Comparison of ENCODE assay signal across 9 cellular contexts in the genomic region with DNA sequence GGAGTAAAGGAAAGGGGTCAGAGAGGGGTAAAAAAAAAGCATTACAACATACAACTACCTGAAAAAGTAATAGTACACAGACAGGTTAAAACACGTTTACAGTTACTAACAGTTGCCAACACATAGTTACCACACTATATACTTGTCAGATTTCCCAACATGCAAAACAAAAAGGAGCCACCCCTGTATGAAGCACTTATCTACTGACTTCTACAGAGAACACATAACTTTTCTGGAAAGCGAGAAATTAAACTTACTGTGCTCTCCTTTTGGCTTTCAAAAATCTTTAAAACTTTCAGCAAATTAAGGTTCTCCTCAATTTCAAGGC. TPM values are rescaled to one million over a fixed set of nuclear protein-coding genes. Genes with fewer than 3 reads are reported as not detected.
DNase-seq lines count a peak whose midpoint lies in the region; ATAC-seq, FAIRE-seq and TF ChIP-seq lines count a peak whose summit lies in the region.
"Had no signal": no experiment of that assay in that cellular context is flagged by ENCODE, and none has a peak within 500 bp of the region (broad histone marks: within the 10 kb centered on the region; RNA-seq: fewer than 3 reads in every experiment).

No MANE protein-coding gene starts in this region.

- H3K9me3 Mint-ChIP-seq in CD4-positive, CD25-positive, alpha-beta regulatory T cell: peaks cover 0 to 2% (median 0%) of the 10 kb centered on the region in 7 donors
- no peaks in the 10 kb centered on the region for H3K9me3 Mint-ChIP-seq in natural killer cell treated with Interleukin-12 subunit alpha and Interleukin-12 subunit beta and Interleukin-15 and Interleukin-18, amount 100 ng/mL, for 72 hours

- H3K36me3 ChIP-seq in CD4-positive, CD25-positive, alpha-beta regulatory T cell (ENCODE audit: control insufficient read depth, insufficient read depth, low read length): no peaks in the 10 kb centered on the region
- H3K36me3 ChIP-seq in Loucy (ENCODE audit: insufficient read depth, low read length) (no peaks in the 10 kb centered on the region), bronchial epithelial cell (ENCODE audit: control insufficient read depth, insufficient read depth, low read length) (no peaks in the 10 kb centered on the region)

- peak overlapping the region in 2 of 3 donors; percentile 95 to 97 for H3K27ac Mint-ChIP-seq in CD4-positive, CD25-positive, alpha-beta regulatory T cell
- peak overlapping the region; percentile 94 to 99 for H3K27ac Mint-ChIP-seq in natural killer cell treated with Interleukin-12 subunit alpha and Interleukin-12 subunit beta and Interleukin-15 and Interleukin-18, amount 100 ng/mL, for 72 hours

- H3K27me3 ChIP-seq in CD4-positive, CD25-positive, alpha-beta regulatory T cell (ENCODE audit: control insufficient read depth, insufficient read depth, low read length): no peaks in the 10 kb centered on the region
- H3K27me3 ChIP-seq in Loucy (ENCODE audit: insufficient read depth, low read length, poor library complexity, severe bottlenecking) (no peaks in the 10 kb centered on the region), bronchial epithelial cell (ENCODE audit: control insufficient read depth, insufficient read depth, low read length) (no peaks in the 10 kb centered on the region)

- no peaks in the 10 kb centered on the region for H3F3A ChIP-seq in Loucy (ENCODE audit: low read depth)

- peak overlapping the region; percentile 98 for H3K4me3 ChIP-seq in CD4-positive, CD25-positive, alpha-beta regulatory T cell (ENCODE audit: low read depth, low read length)
- peak overlapping the region; percentile 96 for H3K4me3 ChIP-seq in Loucy (ENCODE audit: low read length, poor library complexity, severe bottlenecking)
- H3K4me3 ChIP-seq in bronchial epithelial cell (ENCODE audit: low read depth, low read length): peak overlapping the region; percentile 98

- peak overlapping the region; percentile 89 for H3K4me2 ChIP-seq in Loucy (ENCODE audit: low read depth, low read length, poor library complexity, severe bottlenecking)

- FAIRE-seq in bronchial epithelial cell (lab: Jason Lieb, UNC): no peak

- H2AFZ ChIP-seq in Loucy (ENCODE audit: low read length): no peak overlapping the region

- peaks cover 59% of the 10 kb centered on the region for H3K4me1 ChIP-seq in CD4-positive, CD25-positive, alpha-beta regulatory T cell (ENCODE audit: control insufficient read depth, insufficient read depth, low read length, poor library complexity, severe bottlenecking)
- peaks cover 46% of the 10 kb centered on the region for H3K4me1 ChIP-seq in Loucy (ENCODE audit: insufficient read depth, low read length, poor library complexity, severe bottlenecking)

- peaks cover 24 to 60% (median 48%) of the 10 kb centered on the region in 4 donors for H3K4me1 Mint-ChIP-seq in CD4-positive, CD25-positive, alpha-beta regulatory T cell
- H3K4me1 Mint-ChIP-seq in natural killer cell treated with Interleukin-12 subunit alpha and Interleukin-12 subunit beta and Interleukin-15 and Interleukin-18, amount 100 ng/mL, for 72 hours (ENCODE audit: low read depth in 2 of 2): peaks cover 43 to 58% of the 10 kb centered on the region in 2 donors

- peak overlapping the region; percentile 97 to 100 (median 98) for H3K4me3 Mint-ChIP-seq in CD4-positive, CD25-positive, alpha-beta regulatory T cell
- H3K4me3 Mint-ChIP-seq in natural killer cell treated with Interleukin-12 subunit alpha and Interleukin-12 subunit beta and Interleukin-15 and Interleukin-18, amount 100 ng/mL, for 72 hours: peak overlapping the region; percentile 92

- no peaks in the 10 kb centered on the region for H3K9me3 ChIP-seq in CD4-positive, CD25-positive, alpha-beta regulatory T cell (ENCODE audit: control insufficient read depth in 2 of 2, low read length in 2 of 2)
- no peaks in the 10 kb centered on the region for H3K9me3 ChIP-seq in Loucy (ENCODE audit: insufficient read depth, low read depth, low read length)

- H3K9ac ChIP-seq in Loucy (ENCODE audit: low read depth, low read length, poor library complexity, severe bottlenecking): peak overlapping the region; percentile 88

- no peaks in the 10 kb centered on the region for H3K9me2 ChIP-seq in Loucy (replicated peaks; ENCODE audit: low read depth, low read length)

- peaks cover 12% of the 10 kb centered on the region for H3K36me3 Mint-ChIP-seq in CD4-positive, CD25-positive, alpha-beta regulatory T cell
- peaks cover 5% of the 10 kb centered on the region for H3K36me3 Mint-ChIP-seq in natural killer cell treated with Interleukin-12 subunit alpha and Interleukin-12 subunit beta and Interleukin-15 and Interleukin-18, amount 100 ng/mL, for 72 hours

- peaks cover 60% of the 10 kb centered on the region for H4K20me1 ChIP-seq in Loucy (ENCODE audit: insufficient read depth, low read length, poor library complexity, severe bottlenecking)

- H3K27ac ChIP-seq in CD4-positive, CD25-positive, alpha-beta regulatory T cell (ENCODE audit: insufficient read depth, low read length, poor library complexity, severe bottlenecking): peak overlapping the region; percentile 98

- DNase-seq in CD4-positive, CD25-positive, alpha-beta regulatory T cell: no peak
- DNase-seq in bronchial epithelial cell (ENCODE audit: low read depth): peak; percentile 99
- DNase-seq in natural killer cell treated with Interleukin-12 subunit alpha and Interleukin-12 subunit beta and Interleukin-15 and Interleukin-18, amount 100 ng/mL, for 72 hours (ENCODE audit: low spot score): no peak
- no peak for DNase-seq in HK-2 (ENCODE audit: unreplicated experiment)
- no peak for DNase-seq in NCI-H1417 (lab: John Stamatoyannopoulos, UW)
- DNase-seq: NCI-H2107 had no signal

- ATAC-seq in CD4-positive, CD25-positive, alpha-beta regulatory T cell (ENCODE audit: low read depth in 2 of 2): no peak
- ATAC-seq in natural killer cell treated with Interleukin-12 subunit alpha and Interleukin-12 subunit beta and Interleukin-15 and Interleukin-18, amount 100 ng/mL, for 72 hours: no peak
- no peak for ATAC-seq in HG02981 (IDR thresholded peaks at IDR 0.05; ENCODE audit: unreplicated experiment)
- no peak for ATAC-seq in GM19023 (IDR thresholded peaks at IDR 0.05; ENCODE audit: unreplicated experiment)

- peaks cover 10% of the 10 kb centered on the region for H3K27me3 Mint-ChIP-seq in CD4-positive, CD25-positive, alpha-beta regulatory T cell
- H3K27me3 Mint-ChIP-seq in natural killer cell treated with Interleukin-12 subunit alpha and Interleukin-12 subunit beta and Interleukin-15 and Interleukin-18, amount 100 ng/mL, for 72 hours: peaks cover 0 to 6% of the 10 kb centered on the region in 2 donors

- TF ChIP-seq CTCF in Loucy (conservative IDR thresholded peaks at IDR 0.05; ENCODE audit: low read length) (no peak), bronchial epithelial cell (IDR thresholded peaks at IDR 0.05; ENCODE audit: insufficient read depth, low read length, severe bottlenecking) (no peak)

- peaks cover 63% of the 10 kb centered on the region for H3K79me2 ChIP-seq in Loucy (ENCODE audit: insufficient read depth, low read length)

RNA-seq across cellular contexts. Expression of a gene that starts 2.1 kb away (rescaled TPM):
- total RNA-seq in CD4-positive, CD25-positive, alpha-beta regulatory T cell: 121 TPM
- 100 to 1,000 TPM in 1 of 4 donors, 10 to 100 TPM in 3; 94.0 to 123 (median 97.6) TPM for polyA plus RNA-seq in CD4-positive, CD25-positive, alpha-beta regulatory T cell
- 61.1 and 81.0 TPM in 2 replicates for total RNA-seq in bronchial epithelial cell
- total RNA-seq in natural killer cell treated with Interleukin-12 subunit alpha and Interleukin-12 subunit beta and Interleukin-15 and Interleukin-18, amount 100 ng/mL, for 72 hours: 10 to 100 TPM; 42.1 to 66.7 TPM
